35 cellular contexts compared by ENCODE assay signal in the genomic region with DNA sequence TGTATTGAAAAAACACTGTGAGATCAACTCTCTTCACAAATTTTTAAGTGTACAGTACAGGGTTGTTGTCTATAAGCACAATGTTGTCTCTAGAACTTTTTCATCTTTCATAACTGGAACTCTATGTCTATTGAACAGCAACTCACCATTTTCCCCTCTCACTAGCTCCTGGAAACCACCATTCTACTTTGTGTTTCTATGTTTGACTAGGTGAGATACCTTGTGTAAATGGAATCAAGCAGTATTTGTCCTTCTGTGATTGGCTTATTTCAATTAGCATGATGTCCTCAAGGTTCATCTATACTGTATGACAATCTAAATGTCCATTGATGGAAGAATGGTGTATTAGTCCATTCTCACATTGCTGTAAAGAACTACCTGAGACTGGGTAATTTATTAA.
DNase-seq lines count a peak whose midpoint lies in the region; ATAC-seq, FAIRE-seq and TF ChIP-seq lines count a peak whose summit lies in the region.
"Had no signal": no experiment of that assay in that cellular context is flagged by ENCODE, and none has a peak within 500 bp of the region (broad histone marks: within the 10 kb centered on the region; RNA-seq: fewer than 3 reads in every experiment).

No MANE protein-coding gene starts in this region.

- no peaks in the 10 kb centered on the region for H3K36me3 ChIP-seq in PC-9 (ENCODE audit: low read depth)
- H3K36me3 ChIP-seq: esophagus muscularis mucosa, left ventricle myocardium inferior, neural progenitor cell, pancreas had no signal

- no TSS peak for BruUV-seq in PC-9 (replicated peaks; lab: Mats Ljungman, UMichigan)

- H3F3A ChIP-seq in PC-9 (ENCODE audit: insufficient read depth, low read depth), result no peaks in the 10 kb centered on the region; the same call in 1 of the 2 replicates

- no peak for TF ChIP-seq CTCF in PC-9 (conservative IDR thresholded peaks at IDR 0.05)

- H4K20me1 ChIP-seq in PC-9 (ENCODE audit: insufficient read depth), result no peaks in the 10 kb centered on the region

- H3K4me2 ChIP-seq in PC-9, result no peak overlapping the region
- H3K4me2 ChIP-seq: neural progenitor cell, smooth muscle cell had no signal

- H3K27me3 ChIP-seq in PC-9 (ENCODE audit: insufficient read depth, low read depth), result no peaks in the 10 kb centered on the region
- H3K27me3 ChIP-seq: dorsolateral prefrontal cortex, esophagus muscularis mucosa, neural progenitor cell, pancreas, testis had no signal

- H3K9me2 ChIP-seq in PC-9 (ENCODE audit: insufficient read depth), result peaks cover 4% of the 10 kb centered on the region; the same call in 1 of the 2 replicates

- intact Hi-C loops in left cardiac atrium (cut with DNase I), result no loop called here
- intact Hi-C loops in PC-9 (cut with micrococcal nuclease; ENCODE audit: unreplicated experiment), result no loop called here

- peaks cover 4% of the 10 kb centered on the region; the same call in 1 of the 2 replicates for H3K9me3 ChIP-seq in PC-9 (ENCODE audit: insufficient read depth, low read depth)
- H3K9me3 ChIP-seq: esophagus muscularis mucosa, left ventricle myocardium inferior, pancreas, testis had no signal

- POLR2A ChIA-PET in PC-9 (lab: Charles Lee; ENCODE audit: unreplicated experiment), result interaction anchor here (0.6 kb wide), 1 partner anchor 217 kb away, joined by 3 read pairs; no protein-coding TSS in a partner anchor

- ATAC-seq in GM19395 (IDR thresholded peaks at IDR 0.05; ENCODE audit: unreplicated experiment) (peak; percentile 48), HG02884 (IDR thresholded peaks at IDR 0.05; ENCODE audit: unreplicated experiment) (peak; percentile 43), HG03565 (IDR thresholded peaks at IDR 0.05; ENCODE audit: unreplicated experiment) (peak; percentile 33), left cardiac atrium (no peak)
- ATAC-seq: Panc1 had no signal

- peaks cover 7% of the 10 kb centered on the region; the same call in 1 of the 2 replicates for H3K4me1 ChIP-seq in PC-9 (replicated peaks; ENCODE audit: insufficient read depth)
- H3K4me1 ChIP-seq: esophagus muscularis mucosa, left ventricle myocardium inferior, testis had no signal

- H3K27ac ChIP-seq in PC-9, result no peak overlapping the region
- H3K27ac ChIP-seq: dorsolateral prefrontal cortex, esophagus muscularis mucosa, left ventricle myocardium inferior, neural progenitor cell, testis had no signal

- H3K79me2 ChIP-seq in PC-9 (ENCODE audit: low read depth), result no peaks in the 10 kb centered on the region

- H3K4me3 ChIP-seq in PC-9, result no peak overlapping the region
- H3K4me3 ChIP-seq: dorsolateral prefrontal cortex, esophagus muscularis mucosa, left ventricle myocardium inferior, neural progenitor cell, pancreas, smooth muscle cell, testis had no signal

- DNase-seq in GM18507 (ENCODE audit: extremely low spot score, insufficient read length, low read depth) (no peak), left cardiac atrium (no peak), dermis blood vessel endothelial cell (no peak), SIG-M5 (lab: John Stamatoyannopoulos, UW) (no peak), PC-9 (no peak)
- DNase-seq: activated CD4-positive, alpha-beta T cell treated with anti-CD3 and anti-CD28 coated beads for 48 hours; activated CD8-positive, alpha-beta memory T cell treated with anti-CD3 and anti-CD28 coated beads for 24 hours; activated naive CD4-positive, alpha-beta T cell treated with anti-CD3 and anti-CD28 coated beads, Interleukin-2, amount 50 U/mL, for 16 hours; activated T-cell treated with anti-CD3 and anti-CD28 coated beads for 4 hours; AML-193; amniotic stem cell; DND-41; dorsolateral prefrontal cortex; foreskin fibroblast; GF-D8; left ventricle myocardium inferior; NCI-H1417 treated with DMSO at 0.1 percent for 48 hours; NCI-H2081; NCI-H345; retina; SHP77; stimulated activated naive CD4-positive, alpha-beta T cell treated with Interleukin-2 at 50 U/mL for 16 hours; testis had no signal

- CTCF ChIA-PET in PC-9 (lab: Charles Lee), result no interaction called here

- FAIRE-seq in GM18507 (lab: Jason Lieb, UNC), result peak; percentile 12
- FAIRE-seq: D721Med, endometrium, H1, islet of Langerhans, pancreas had no signal

- H2AFZ ChIP-seq in PC-9, result no peak overlapping the region
- H2AFZ ChIP-seq: neural progenitor cell had no signal

Comparison
In these comparisons a context has a peak if more than half of its experiments do, and no peak if none do; other contexts are left out.
1. ATAC-seq: peak in GM19395 (single experiment), HG02884 (single experiment) and HG03565 (single experiment); none in left cardiac atrium (0 of 2).